8 cellular contexts compared by ENCODE assay signal in the genomic region with DNA sequence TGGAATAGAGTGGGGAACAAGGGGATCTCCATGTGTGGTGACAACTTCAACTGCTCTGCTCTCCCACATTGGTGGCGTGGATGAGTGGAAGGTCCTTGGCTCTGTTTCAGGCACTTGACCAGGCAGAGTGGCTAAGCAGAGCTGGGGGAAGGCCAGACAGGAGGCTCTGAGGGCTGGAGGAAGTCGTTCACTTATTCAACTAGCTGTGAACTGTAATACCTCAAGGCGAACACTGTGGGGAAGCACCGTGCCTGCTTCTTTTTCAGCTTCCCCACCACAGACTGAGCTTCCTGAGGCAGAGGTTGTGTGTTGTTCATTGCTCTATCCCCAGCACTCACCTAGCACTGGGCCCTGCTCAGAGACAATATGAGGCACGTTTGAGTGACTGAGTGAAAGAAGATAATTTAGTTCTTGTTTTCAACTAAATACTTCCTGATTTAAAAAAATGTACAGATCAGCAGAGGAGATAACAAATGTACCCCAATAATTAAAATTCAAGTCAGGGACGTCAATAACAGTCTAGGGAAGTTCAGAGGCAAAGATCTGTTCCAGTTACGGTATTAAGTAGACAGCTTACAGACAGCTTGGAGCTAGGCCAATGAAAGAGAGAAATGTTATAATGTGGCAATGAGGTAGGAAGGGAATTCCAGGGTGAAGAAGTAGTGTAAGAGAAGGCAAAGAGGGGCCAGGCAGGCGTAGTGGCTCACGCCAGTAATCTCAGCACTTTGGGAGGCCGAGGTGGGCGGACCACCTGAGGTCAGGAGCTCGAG. TPM values are rescaled to one million over a fixed set of nuclear protein-coding genes. Genes with fewer than 3 reads are reported as not detected.
A peak's percentile ranks its signal among the peaks of the same experiment; 100 is the strongest.
DNase-seq lines count a peak whose midpoint lies in the region; ATAC-seq and TF ChIP-seq lines count a peak whose summit lies in the region.

No MANE protein-coding gene starts in this region.

- TF ChIP-seq RAD21 in liver (IDR thresholded peaks at IDR 0.05) = peak; percentile 86 to 92

- peak; percentile 64 for TF ChIP-seq CTCF in liver (IDR thresholded peaks at IDR 0.05; ENCODE audit: low read depth, low read length, missing input control)

- H3K27me3 ChIP-seq in liver (ENCODE audit: control insufficient read depth in 4 of 4, insufficient read depth in 4 of 4, low read length in 3 of 4) = no peaks in the 10 kb centered on the region

- ATAC-seq in HG03045 (IDR thresholded peaks at IDR 0.05; ENCODE audit: unreplicated experiment) = peak; percentile 33

- H3K36me3 ChIP-seq in liver (ENCODE audit: control insufficient read depth in 4 of 4, insufficient read depth in 3 of 4, low read depth in 1 of 4, low read length in 3 of 4) = no peaks in the 10 kb centered on the region

- 47% methylated on average over 12 of the region's 12 CpGs for WGBS in liver

- peaks cover 8 to 68% (median 51%) of the 10 kb centered on the region in 4 donors for H3K4me1 ChIP-seq in liver (ENCODE audit: control insufficient read depth in 4 of 4, insufficient read depth in 4 of 4, low read length in 3 of 4)

- no peaks in the 10 kb centered on the region for H3K9me3 ChIP-seq in liver (ENCODE audit: control insufficient read depth in 4 of 4, low read length in 3 of 4)

- peak overlapping the region; percentile 33 to 40 for H3K27ac ChIP-seq in liver (ENCODE audit: low read depth in 1 of 2, low read length in 2 of 2)

- H3K4me3 ChIP-seq in liver (ENCODE audit: low read depth in 1 of 3, low read length in 3 of 3) = no peak overlapping the region

- no peak overlapping the region for H3K9ac ChIP-seq in liver (ENCODE audit: low read depth in 1 of 2, low read length in 2 of 2)

- DNase-seq in ELF-1 (ENCODE audit: low read depth, low spot score) = peak; percentile 86
- peak; percentile 90 to 96 for DNase-seq in NCI-H524 (lab: John Stamatoyannopoulos, UW)
- peak; percentile 68 to 69 for DNase-seq in activated CD4-positive, alpha-beta T cell treated with anti-CD3 and anti-CD28 coated beads for 4 hours
- DNase-seq in cerebellum (ENCODE audit: low spot score) = peak; percentile 82
- peak; percentile 43 to 45 for DNase-seq in stimulated activated CD8-positive, alpha-beta memory T cell treated with anti-CD3 and anti-CD28 coated beads, Interleukin-4, amount 100 ng/mL, for 4 hours (ENCODE audit: low read depth in 2 of 2, low spot score in 1 of 2)
- DNase-seq in GM19240 (ENCODE audit: insufficient read length, low spot score) = no peak

TF ChIP-seq in liver, 16 proteins besides CTCF, POLR2A, EP300 and RAD21:
- no peak for TF ChIP-seq FOXA1 (IDR thresholded peaks at IDR 0.05)
- TF ChIP-seq, protein P1, sequence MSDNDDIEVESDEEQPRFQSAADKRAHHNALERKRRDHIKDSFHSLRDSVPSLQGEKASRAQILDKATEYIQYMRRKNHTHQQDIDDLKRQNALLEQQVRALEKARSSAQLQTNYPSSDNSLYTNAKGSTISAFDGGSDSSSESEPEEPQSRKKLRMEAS (IDR thresholded peaks at IDR 0.05) = no peak
- TF ChIP-seq HNF4A (conservative IDR thresholded peaks at IDR 0.05) = no peak
- peak in 1 of 2 donors; percentile 9 for TF ChIP-seq RXRA (IDR thresholded peaks at IDR 0.05)

RNA-seq across cellular contexts. Expression of gene MYO18A, which starts 34.7 kb away (rescaled TPM):
- total RNA-seq in cerebellum = 33.6 TPM
- total RNA-seq in liver = 10 to 100 TPM; 38.2 to 81.6 TPM
- polyA plus RNA-seq in liver = 10 to 100 TPM; 26.3 to 36.4 TPM
